Comparison of ENCODE assay signal across 1 cellular context in the genomic region with DNA sequence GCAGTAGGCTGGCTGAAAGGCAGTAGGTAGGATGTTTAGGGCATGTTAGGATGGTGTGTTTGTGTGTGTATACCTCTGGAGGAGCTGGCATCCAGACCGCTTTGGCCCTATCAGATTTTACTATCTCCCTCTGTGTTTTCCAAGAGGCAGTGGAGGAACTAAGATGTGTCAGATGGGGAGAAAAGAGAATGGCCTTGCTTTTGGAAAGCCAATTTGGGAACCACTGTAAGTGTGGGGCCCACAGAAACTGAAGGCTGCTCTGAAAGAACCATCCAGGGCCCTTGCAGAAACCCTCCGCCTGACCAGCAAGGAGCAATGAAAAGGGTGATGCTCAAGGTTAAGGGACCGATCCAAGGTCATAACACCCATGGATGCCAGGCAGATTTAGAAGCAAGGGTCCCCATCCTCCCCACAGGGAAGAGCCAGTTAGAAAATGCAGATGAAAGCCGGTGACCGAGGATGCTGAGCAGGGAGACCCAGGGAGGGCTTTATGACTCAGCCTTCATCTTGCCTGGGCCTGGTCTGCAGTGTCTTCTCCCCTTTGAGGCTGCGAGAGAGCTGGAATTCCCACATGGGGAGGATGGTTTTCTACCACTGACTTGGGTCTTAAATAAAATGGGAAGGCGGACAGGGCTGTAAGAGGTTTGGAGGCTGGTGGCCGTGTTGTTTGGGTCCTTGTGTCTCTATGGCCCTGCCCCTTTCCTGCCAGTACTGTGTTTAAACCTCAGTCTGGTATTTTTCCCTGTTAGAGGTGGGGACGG.
TF ChIP-seq lines count a peak whose summit lies in the region.

No MANE protein-coding gene starts in this region.

TF ChIP-seq in neural cell, 6 proteins besides CTCF, POLR2A, EP300 and RAD21 (continued from another document):
- TF ChIP-seq, protein P1, sequence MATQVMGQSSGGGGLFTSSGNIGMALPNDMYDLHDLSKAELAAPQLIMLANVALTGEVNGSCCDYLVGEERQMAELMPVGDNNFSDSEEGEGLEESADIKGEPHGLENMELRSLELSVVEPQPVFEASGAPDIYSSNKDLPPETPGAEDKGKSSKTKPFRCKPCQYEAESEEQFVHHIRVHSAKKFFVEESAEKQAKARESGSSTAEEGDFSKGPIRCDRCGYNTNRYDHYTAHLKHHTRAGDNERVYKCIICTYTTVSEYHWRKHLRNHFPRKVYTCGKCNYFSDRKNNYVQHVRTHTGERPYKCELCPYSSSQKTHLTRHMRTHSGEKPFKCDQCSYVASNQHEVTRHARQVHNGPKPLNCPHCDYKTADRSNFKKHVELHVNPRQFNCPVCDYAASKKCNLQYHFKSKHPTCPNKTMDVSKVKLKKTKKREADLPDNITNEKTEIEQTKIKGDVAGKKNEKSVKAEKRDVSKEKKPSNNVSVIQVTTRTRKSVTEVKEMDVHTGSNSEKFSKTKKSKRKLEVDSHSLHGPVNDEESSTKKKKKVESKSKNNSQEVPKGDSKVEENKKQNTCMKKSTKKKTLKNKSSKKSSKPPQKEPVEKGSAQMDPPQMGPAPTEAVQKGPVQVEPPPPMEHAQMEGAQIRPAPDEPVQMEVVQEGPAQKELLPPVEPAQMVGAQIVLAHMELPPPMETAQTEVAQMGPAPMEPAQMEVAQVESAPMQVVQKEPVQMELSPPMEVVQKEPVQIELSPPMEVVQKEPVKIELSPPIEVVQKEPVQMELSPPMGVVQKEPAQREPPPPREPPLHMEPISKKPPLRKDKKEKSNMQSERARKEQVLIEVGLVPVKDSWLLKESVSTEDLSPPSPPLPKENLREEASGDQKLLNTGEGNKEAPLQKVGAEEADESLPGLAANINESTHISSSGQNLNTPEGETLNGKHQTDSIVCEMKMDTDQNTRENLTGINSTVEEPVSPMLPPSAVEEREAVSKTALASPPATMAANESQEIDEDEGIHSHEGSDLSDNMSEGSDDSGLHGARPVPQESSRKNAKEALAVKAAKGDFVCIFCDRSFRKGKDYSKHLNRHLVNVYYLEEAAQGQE (IDR thresholded peaks at IDR 0.05; ENCODE audit: borderline replicate concordance): no peak
- no peak for TF ChIP-seq POLR2AphosphoS5 (IDR thresholded peaks at IDR 0.05)
